ENCODE assay signal across 8 cellular contexts in the genomic region with DNA sequence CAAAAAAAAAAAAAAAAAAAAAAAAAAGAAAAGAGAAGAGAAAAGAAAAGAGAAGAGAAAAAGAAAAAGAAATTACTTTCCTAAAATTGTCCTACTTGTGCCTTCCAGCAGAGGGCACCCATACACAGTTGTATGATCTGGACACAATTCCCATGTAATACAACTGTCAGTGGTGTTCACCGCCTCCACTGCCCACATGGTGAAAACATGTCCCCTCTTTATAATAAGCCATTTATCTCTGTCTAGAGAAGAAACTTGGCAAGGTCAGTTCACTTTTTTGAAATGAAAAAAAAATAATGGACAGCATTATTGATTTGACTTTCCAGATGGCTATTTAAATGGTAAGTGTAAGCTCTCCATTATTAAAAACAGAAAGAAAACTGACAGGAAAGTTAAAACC.
DNase-seq lines count a peak whose midpoint lies in the region; ATAC-seq and TF ChIP-seq lines count a peak whose summit lies in the region.

No MANE protein-coding gene starts in this region.

- no peaks in the 10 kb centered on the region for H3K9me3 ChIP-seq in smooth muscle cell (replicated peaks; ENCODE audit: low read depth)

- no peak overlapping the region for H3K4me3 ChIP-seq in GM12875 (ENCODE audit: low read depth, low read length)
- H3K4me3 ChIP-seq in NB4 (ENCODE audit: low read depth, low read length): no peak overlapping the region
- H3K4me3 ChIP-seq in smooth muscle cell: no peak overlapping the region

- TF ChIP-seq POLR2A in NB4 (IDR thresholded peaks at IDR 0.05; ENCODE audit: extremely low read depth, insufficient read length): no peak

- H3F3A ChIP-seq in smooth muscle cell (ENCODE audit: low read depth): no peaks in the 10 kb centered on the region

- H2AFZ ChIP-seq in smooth muscle cell (ENCODE audit: low read depth): no peak overlapping the region

- no peaks in the 10 kb centered on the region for H4K20me1 ChIP-seq in smooth muscle cell (ENCODE audit: low read depth)

- intact Hi-C loops in activated CD4-positive, alpha-beta memory T cell treated with anti-CD3 and anti-CD28 coated beads for 36 hours (cut with micrococcal nuclease): loop anchor here (2.0 kb wide), 1 partner anchor 831 kb away; no protein-coding TSS in a partner anchor
- intact Hi-C loops in left cardiac atrium (cut with DNase I): loop anchor here in 1 of 2 donors (10.0 kb wide), 1 partner anchor 833 kb away; no protein-coding TSS in a partner anchor

- POLR2A ChIA-PET in activated CD4-positive, alpha-beta memory T cell treated with anti-CD3 and anti-CD28 coated beads for 36 hours (lab: Charles Lee): no interaction called here

- CTCF ChIA-PET in activated CD4-positive, alpha-beta memory T cell treated with anti-CD3 and anti-CD28 coated beads for 36 hours (lab: Charles Lee): interaction anchor here (0.6 to 1.8 kb wide), 8 partner anchors 15 to 1176 kb away, joined by 3 to 8 read pairs (median 3); no protein-coding TSS in a partner anchor

- ATAC-seq in HG02623 (IDR thresholded peaks at IDR 0.05; ENCODE audit: unreplicated experiment) (peak; percentile 89), left cardiac atrium (peak in 1 of 2 donors; percentile 65)

- no peak overlapping the region for H3K27ac ChIP-seq in smooth muscle cell (ENCODE audit: low read depth)

- H3K9ac ChIP-seq in smooth muscle cell (ENCODE audit: low read depth): no peak overlapping the region

- H3K27me3 ChIP-seq in smooth muscle cell (ENCODE audit: low read depth): no peaks in the 10 kb centered on the region

- no peaks in the 10 kb centered on the region for H3K36me3 ChIP-seq in smooth muscle cell (ENCODE audit: low read depth)

- H3K9me3 Mint-ChIP-seq in activated CD4-positive, alpha-beta memory T cell treated with anti-CD3 and anti-CD28 coated beads for 36 hours: no peaks in the 10 kb centered on the region

- H3K79me2 ChIP-seq in smooth muscle cell (ENCODE audit: low read depth): no peaks in the 10 kb centered on the region

- no peak overlapping the region for H3K4me3 Mint-ChIP-seq in activated CD4-positive, alpha-beta memory T cell treated with anti-CD3 and anti-CD28 coated beads for 36 hours

- no peaks in the 10 kb centered on the region for H3K4me1 Mint-ChIP-seq in activated CD4-positive, alpha-beta memory T cell treated with anti-CD3 and anti-CD28 coated beads for 36 hours (ENCODE audit: low read depth)

- WGBS in smooth muscle cell (ENCODE audit: low lambda C conversion rate): 18% methylated on average over 1 of the region's 1 CpG

- H3K36me3 Mint-ChIP-seq in activated CD4-positive, alpha-beta memory T cell treated with anti-CD3 and anti-CD28 coated beads for 36 hours: no peaks in the 10 kb centered on the region

- TF ChIP-seq CTCF in GM12875 (IDR thresholded peaks at IDR 0.05; ENCODE audit: borderline replicate concordance, insufficient read depth, low read depth, low read length) (peak; percentile 65), NB4 (IDR thresholded peaks at IDR 0.05; ENCODE audit: low read depth, low read length) (peak; percentile 46), smooth muscle cell (IDR thresholded peaks at IDR 0.05; ENCODE audit: borderline replicate concordance, insufficient read depth, poor library complexity, severe bottlenecking) (peak; percentile 65)

- peak; percentile 70 for DNase-seq in AG20443 (ENCODE audit: low spot score)
- peak; percentile 50 for DNase-seq in NB4 (ENCODE audit: low read depth)
- DNase-seq in activated CD4-positive, alpha-beta memory T cell treated with anti-CD3 and anti-CD28 coated beads for 36 hours: peak; percentile 10
- DNase-seq in left cardiac atrium: peak; percentile 24
- no peak for DNase-seq in smooth muscle cell (lab: John Stamatoyannopoulos, UW; ENCODE audit: unreplicated experiment)
- no peak for DNase-seq in activated CD8-positive, alpha-beta memory T cell treated with anti-CD3 and anti-CD28 coated beads for 24 hours

- H3K4me1 ChIP-seq in smooth muscle cell (ENCODE audit: low read depth): peaks cover 6% of the 10 kb centered on the region

- no peak overlapping the region for H3K27ac Mint-ChIP-seq in activated CD4-positive, alpha-beta memory T cell treated with anti-CD3 and anti-CD28 coated beads for 36 hours

- no peaks in the 10 kb centered on the region for H3K27me3 Mint-ChIP-seq in activated CD4-positive, alpha-beta memory T cell treated with anti-CD3 and anti-CD28 coated beads for 36 hours

- no peak overlapping the region for H3K4me2 ChIP-seq in smooth muscle cell

Comparison
In these comparisons a context has a peak if more than half of its experiments do, and no peak if none do; other contexts are left out.
1. DNase-seq: peak in AG20443 (single experiment), NB4 (single experiment), activated CD4-positive, alpha-beta memory T cell treated with anti-CD3 and anti-CD28 coated beads for 36 hours (single experiment) and left cardiac atrium (single experiment); none in smooth muscle cell (single experiment) and activated CD8-positive, alpha-beta memory T cell treated with anti-CD3 and anti-CD28 coated beads for 24 hours (single experiment).
2. Peak in every context shown above with its lines, with median percentiles within 50 percentile points of each other: CTCF ChIP-seq.